In the genomic region with DNA sequence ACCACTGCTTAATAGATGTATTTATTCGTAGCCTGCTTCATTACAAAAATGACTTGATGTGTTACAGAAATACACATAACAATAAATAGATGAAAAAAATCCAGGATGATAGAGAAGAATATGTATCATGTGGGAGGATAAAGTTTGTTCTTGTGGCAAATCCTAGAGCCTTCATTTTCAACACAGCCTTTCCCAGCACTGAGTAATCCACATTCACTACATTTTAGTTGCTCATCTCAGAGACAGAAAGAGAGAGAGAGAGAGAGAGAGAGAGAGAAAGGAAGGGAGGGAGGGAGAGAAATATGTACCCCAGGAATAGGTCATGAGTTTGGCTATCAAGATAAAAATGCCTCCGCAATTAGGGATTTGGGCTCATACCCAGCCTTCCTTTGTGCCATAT, we compare ENCODE assay signal across 15 cellular contexts.
"Had no signal": no experiment of that assay in that cellular context is flagged by ENCODE, and none has a peak within 500 bp of the region (broad histone marks: within the 10 kb centered on the region; RNA-seq: fewer than 3 reads in every experiment).

No MANE protein-coding gene starts in this region.

- ATAC-seq: stimulated activated memory B cell treated with anti-CD40 and anti-IgM and Interleukin-4, amounts not matched to agents 10 μg/mL and 1 μg/mL and 100 μg/mL, for 72 hours had no signal

- DNase-seq: activated CD4-positive, alpha-beta T cell treated with anti-CD3 and anti-CD28 coated beads, Interleukin-2, amount 10 ng/mL, durations not matched to agents 7 days and 5 days; activated CD8-positive, alpha-beta memory T cell treated with anti-CD3 and anti-CD28 coated beads for 24 hours; activated naive CD4-positive, alpha-beta T cell treated with anti-CD3 and anti-CD28 coated beads, Interleukin-2, amount 10 ng/mL, durations not matched to agents 7 days and 5 days; cerebellar nuclear complex; foreskin melanocyte; head of caudate nucleus; immature natural killer cell; stimulated activated CD4-positive, alpha-beta T cell treated with anti-CD3 and anti-CD28 coated beads, Interleukin-2, amount 100 ng/mL, for 48 hours; tibial artery had no signal

- H3K27me3 Mint-ChIP-seq: activated CD4-positive, alpha-beta T cell treated with anti-CD3 and anti-CD28 coated beads, Interleukin-2, amount 10 ng/mL, durations not matched to agents 7 days and 5 days; activated naive CD4-positive, alpha-beta T cell treated with anti-CD3 and anti-CD28 coated beads, Interleukin-2, amount 10 ng/mL, durations not matched to agents 7 days and 5 days; dendritic cell treated with granulocyte-macrophage colony-stimulating factor and Interleukin-4, amounts not matched to agents 40 ng/mL and 50 ng/mL, for 4 days; stimulated activated memory B cell treated with anti-CD40 and anti-IgM and Interleukin-4, amounts not matched to agents 10 μg/mL and 1 μg/mL and 100 μg/mL, for 72 hours had no signal

- H3K27ac ChIP-seq: epithelial cell of prostate, tibial artery, vagina had no signal

- H3K27ac Mint-ChIP-seq: activated CD4-positive, alpha-beta T cell treated with anti-CD3 and anti-CD28 coated beads, Interleukin-2, amount 10 ng/mL, durations not matched to agents 7 days and 5 days; activated naive CD4-positive, alpha-beta T cell treated with anti-CD3 and anti-CD28 coated beads, Interleukin-2, amount 10 ng/mL, durations not matched to agents 7 days and 5 days; activated T-helper 2 cell treated with anti-CD3 and anti-CD28 coated beads, Interferon-gamma antibody, Interleukin-2, Interleukin-4, amounts not matched to agents 10 μg/mL and 5 μg/mL and 100 μg/mL, durations not matched to agents 14 hours and 24 hours and 36 hours; dendritic cell treated with granulocyte-macrophage colony-stimulating factor and Interleukin-4, amounts not matched to agents 40 ng/mL and 50 ng/mL, for 4 days; stimulated activated memory B cell treated with anti-CD40 and anti-IgM and Interleukin-4, amounts not matched to agents 10 μg/mL and 1 μg/mL and 100 μg/mL, for 72 hours had no signal

- FAIRE-seq: TTC549 had no signal

- H3K4me3 Mint-ChIP-seq: activated CD4-positive, alpha-beta T cell treated with anti-CD3 and anti-CD28 coated beads, Interleukin-2, amount 10 ng/mL, durations not matched to agents 7 days and 5 days; activated naive CD4-positive, alpha-beta T cell treated with anti-CD3 and anti-CD28 coated beads, Interleukin-2, amount 10 ng/mL, durations not matched to agents 7 days and 5 days; dendritic cell treated with granulocyte-macrophage colony-stimulating factor and Interleukin-4, amounts not matched to agents 40 ng/mL and 50 ng/mL, for 4 days; immature natural killer cell; stimulated activated memory B cell treated with anti-CD40 and anti-IgM and Interleukin-4, amounts not matched to agents 10 μg/mL and 1 μg/mL and 100 μg/mL, for 72 hours had no signal

- H3K9me3 Mint-ChIP-seq: activated CD4-positive, alpha-beta T cell treated with anti-CD3 and anti-CD28 coated beads, Interleukin-2, amount 10 ng/mL, durations not matched to agents 7 days and 5 days; activated naive CD4-positive, alpha-beta T cell treated with anti-CD3 and anti-CD28 coated beads, Interleukin-2, amount 10 ng/mL, durations not matched to agents 7 days and 5 days; activated T-helper 2 cell treated with anti-CD3 and anti-CD28 coated beads, Interferon-gamma antibody, Interleukin-2, Interleukin-4, amounts not matched to agents 10 μg/mL and 5 μg/mL and 100 μg/mL, durations not matched to agents 14 hours and 24 hours and 36 hours; dendritic cell treated with granulocyte-macrophage colony-stimulating factor and Interleukin-4, amounts not matched to agents 40 ng/mL and 50 ng/mL, for 4 days; immature natural killer cell; stimulated activated memory B cell treated with anti-CD40 and anti-IgM and Interleukin-4, amounts not matched to agents 10 μg/mL and 1 μg/mL and 100 μg/mL, for 72 hours had no signal

- H3K4me3 ChIP-seq: tibial artery, vagina had no signal

- H3K27me3 ChIP-seq: tibial artery, vagina had no signal

- H3K36me3 ChIP-seq: tibial artery, vagina had no signal

- H3K9me3 ChIP-seq: tibial artery, vagina had no signal
